1 cellular context compared by ENCODE assay signal in the genomic region with DNA sequence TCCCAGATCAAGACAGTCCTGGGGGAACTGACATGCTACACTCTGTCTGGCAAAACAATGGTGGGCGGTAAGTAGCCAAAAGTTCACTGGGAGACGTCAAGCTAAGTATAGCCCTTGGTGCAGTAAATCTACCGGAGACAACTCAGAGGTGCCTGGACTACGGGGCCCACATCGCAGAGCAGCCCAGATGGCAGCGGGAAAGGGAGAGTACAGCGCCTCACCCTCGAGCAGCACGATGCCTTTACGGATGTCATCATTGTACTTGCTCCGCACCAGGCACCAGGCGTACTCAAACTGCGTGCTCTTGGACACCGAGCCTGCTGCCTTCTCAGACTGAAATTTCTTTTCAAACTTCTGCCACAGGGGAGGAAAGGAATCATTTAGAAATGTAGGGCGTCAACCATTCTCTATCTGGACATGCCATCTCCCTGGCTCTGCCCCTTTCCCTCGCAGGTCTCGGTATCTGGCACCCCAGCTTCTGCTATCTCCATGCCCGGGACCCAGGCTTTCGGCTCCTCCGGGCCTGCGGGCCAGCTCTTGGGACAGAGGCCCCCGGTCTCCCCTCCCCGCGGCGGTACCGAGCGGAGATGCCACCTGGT.
TF ChIP-seq lines count a peak whose summit lies in the region.

No MANE protein-coding gene starts in this region.

TF ChIP-seq in neural cell, 6 proteins besides CTCF, POLR2A, EP300 and RAD21 (continued from another document):
- peak; percentile 92 for TF ChIP-seq SMC3 (conservative IDR thresholded peaks at IDR 0.05; ENCODE audit: poor library complexity)
- TF ChIP-seq TAF1 (IDR thresholded peaks at IDR 0.05; ENCODE audit: low read depth), result no peak
